Comparison of ENCODE assay signal across 8 cellular contexts in genomic region chr13:32639502-32640105, GRCh38. TPM values are rescaled to one million over a fixed set of nuclear protein-coding genes. Genes with fewer than 3 reads are reported as not detected.
DNase-seq lines count a peak whose midpoint lies in the region; ATAC-seq, FAIRE-seq and TF ChIP-seq lines count a peak whose summit lies in the region.

No MANE protein-coding gene starts in this region.

- H3K36me3 ChIP-seq in BJ (ENCODE audit: control insufficient read depth, insufficient read depth, low read length), result no peaks in the 10 kb centered on the region
- no peaks in the 10 kb centered on the region for H3K36me3 ChIP-seq in mammary epithelial cell (ENCODE audit: insufficient read depth, low read length)
- no peaks in the 10 kb centered on the region for H3K36me3 ChIP-seq in keratinocyte (ENCODE audit: control insufficient read depth in 2 of 2, extremely low read depth in 1 of 2, insufficient read depth in 2 of 2, low read length in 2 of 2)

- H3K27ac ChIP-seq in mammary epithelial cell (ENCODE audit: insufficient read depth, low read depth, low read length) (no peak overlapping the region), keratinocyte (ENCODE audit: control insufficient read depth, insufficient read depth, low read length) (no peak overlapping the region)

- BruUV-seq in mammary epithelial cell (replicated peaks; lab: Mats Ljungman, UMichigan), result no TSS peak

- H3K4me3 ChIP-seq in BJ (ENCODE audit: low read depth, low read length) (no peak overlapping the region), LNCaP clone FGC (ENCODE audit: low read depth, low read length) (no peak overlapping the region), mammary epithelial cell (replicated peaks in 1 of 3; ENCODE audit: insufficient read depth in 1 of 3, low read depth in 2 of 3, low read length in 3 of 3) (no peak overlapping the region), keratinocyte (ENCODE audit: control insufficient read depth in 2 of 3, extremely low read depth in 1 of 3, insufficient read depth in 2 of 3, low read depth in 1 of 3, low read length in 3 of 3) (no peak overlapping the region)

- FAIRE-seq in keratinocyte (lab: Jason Lieb, UNC), result peak; percentile 51

- DNase-seq in BJ (ENCODE audit: low read depth), result no peak
- DNase-seq in LNCaP clone FGC (ENCODE audit: low read depth), result no peak
- peak in 32 of 34 experiments; percentile 12 to 60 (median 46) for DNase-seq in T-cell
- peak; percentile 26 for DNase-seq in mammary epithelial cell
- DNase-seq in keratinocyte (ENCODE audit: low read depth, low spot score), result peak; percentile 17
- DNase-seq in stimulated activated CD4-positive, alpha-beta T cell treated with anti-CD3 and anti-CD28 coated beads, Interleukin-4, amount 100 ng/mL, for 1 hour, result peak; percentile 36

- CTCF ChIA-PET in BJ (lab: Yijun Ruan, JAX) (interaction anchor here (0.5 to 1.7 kb wide), 17 partner anchors 9 to 1003 kb away, joined by 3 to 21 read pairs (median 3); partner anchors contain the start of gene PDS5B), T-cell (lab: Charles Lee) (interaction anchor here (0.6 to 4.7 kb wide), 24 partner anchors 10 to 912 kb away, joined by 3 to 30 read pairs (median 4); partner anchors contain the start of genes PDS5B (in 2 of the 2), BRCA2 (in 1 of the 2), N4BP2L2 (in 1 of the 2) and ZAR1L (in 1 of the 2)), mammary epithelial cell (lab: Charles Lee; ENCODE audit: low non-redundant PET) (interaction anchor here (0.6 kb wide), 1 partner anchor 53 kb away, joined by 3 read pairs; the partner anchor contains the start of gene PDS5B)

- no peaks in the 10 kb centered on the region for H3K9me3 Mint-ChIP-seq in T-cell

- H3K9ac ChIP-seq in mammary epithelial cell (ENCODE audit: insufficient read depth, low read length), result no peak overlapping the region
- no peak overlapping the region for H3K9ac ChIP-seq in keratinocyte (ENCODE audit: control insufficient read depth, extremely low read depth, insufficient read depth, low read length)

- TF ChIP-seq CTCF in BJ (IDR thresholded peaks at IDR 0.05; ENCODE audit: insufficient read depth, low read depth, low read length) (peak; percentile 84), LNCaP clone FGC (IDR thresholded peaks at IDR 0.05; ENCODE audit: control insufficient read depth, extremely low read depth, insufficient read depth) (peak; percentile 76), mammary epithelial cell (conservative IDR thresholded peaks at IDR 0.05 in 1 of 2, IDR thresholded peaks at IDR 0.05 in 1 of 2; ENCODE audit: extremely low read depth in 1 of 2, insufficient read depth in 1 of 2, low read depth in 1 of 2, low read length in 2 of 2) (peak; percentile 78 to 84), keratinocyte (optimal IDR thresholded peaks at IDR 0.05 in 1 of 3, IDR thresholded peaks at IDR 0.05 in 1 of 3, conservative IDR thresholded peaks at IDR 0.05 in 1 of 3; ENCODE audit: extremely low read depth in 1 of 3, insufficient read depth in 2 of 3, low read length in 3 of 3) (peak; percentile 64 to 68 (median 65))

- no peak overlapping the region for H3K4me2 ChIP-seq in mammary epithelial cell (ENCODE audit: insufficient read depth, low read depth, low read length)
- H3K4me2 ChIP-seq in keratinocyte (ENCODE audit: control insufficient read depth, extremely low read depth, insufficient read depth, low read depth, low read length), result no peak overlapping the region

- peaks cover 87% of the 10 kb centered on the region for H3K79me2 ChIP-seq in mammary epithelial cell (ENCODE audit: insufficient read depth, low read length)
- peaks cover 53% of the 10 kb centered on the region for H3K79me2 ChIP-seq in keratinocyte (ENCODE audit: control insufficient read depth, insufficient read depth, low read length)

- H3K9me3 ChIP-seq in mammary epithelial cell (replicated peaks; ENCODE audit: insufficient read depth, low read length) (no peaks in the 10 kb centered on the region), keratinocyte (ENCODE audit: control insufficient read depth, low read depth, low read length) (no peaks in the 10 kb centered on the region)

- H3K4me3 Mint-ChIP-seq in T-cell, result no peak overlapping the region

- no peaks in the 10 kb centered on the region for H3K36me3 Mint-ChIP-seq in T-cell

- intact Hi-C loops in mammary epithelial cell (cut with micrococcal nuclease), result loop anchor here (1.0 to 5.0 kb wide), 2 partner anchors 53 to 903 kb away; partner anchors contain the start of gene PDS5B

- H3K27ac Mint-ChIP-seq in T-cell, result no peak overlapping the region

- H3K27me3 Mint-ChIP-seq in T-cell, result no peaks in the 10 kb centered on the region

- ATAC-seq in GM19023 (IDR thresholded peaks at IDR 0.05; ENCODE audit: unreplicated experiment) (peak; percentile 58), T-cell (replicated peaks in 1 of 4) (peak; percentile 84 to 96 (median 94)), HG02981 (IDR thresholded peaks at IDR 0.05; ENCODE audit: unreplicated experiment) (no peak)

- no peak overlapping the region for H2AFZ ChIP-seq in mammary epithelial cell (ENCODE audit: low read depth, low read length)
- no peak overlapping the region for H2AFZ ChIP-seq in keratinocyte (ENCODE audit: control insufficient read depth, low read length)

- H4K20me1 ChIP-seq in mammary epithelial cell (ENCODE audit: insufficient read depth, low read length) (no peaks in the 10 kb centered on the region), keratinocyte (ENCODE audit: control insufficient read depth, extremely low read depth, insufficient read depth, low read length) (peaks cover 3% of the 10 kb centered on the region)

- H3K9me1 ChIP-seq in keratinocyte (ENCODE audit: control insufficient read depth, extremely low read depth, insufficient read depth, low read length), result no peaks in the 10 kb centered on the region

- no peaks in the 10 kb centered on the region for H3K27me3 ChIP-seq in BJ (ENCODE audit: control insufficient read depth, insufficient read depth, low read length)
- no peaks in the 10 kb centered on the region for H3K27me3 ChIP-seq in mammary epithelial cell (ENCODE audit: insufficient read depth, low read length)
- no peaks in the 10 kb centered on the region for H3K27me3 ChIP-seq in keratinocyte (ENCODE audit: control insufficient read depth, extremely low read depth, insufficient read depth, low read length)

- dilution Hi-C loops in mammary epithelial cell (cut with HindIII; ENCODE audit: low sequenced_read_pairs) (no loop called here), keratinocyte (cut with MboI; ENCODE audit: extremely low pct_ligation_motif_present, low sequenced_read_pairs) (no loop called here)

- POLR2A ChIA-PET in BJ (lab: Charles Lee), result no interaction called here
- POLR2A ChIA-PET in T-cell (lab: Charles Lee), result interaction anchor here in 1 of 2 donors (0.5 to 1.0 kb wide), 2 partner anchors 9 to 52 kb away, joined by 3 to 5 read pairs; no protein-coding TSS in a partner anchor

- 35% methylated on average over 4 of the region's 4 CpGs for whole genome bisulfite sequencing in mammary epithelial cell (ENCODE audit: low coverage, missing lambda C conversion rate)

- H3K4me1 ChIP-seq in mammary epithelial cell (ENCODE audit: insufficient read depth, low read length) (no peaks in the 10 kb centered on the region), keratinocyte (ENCODE audit: control insufficient read depth, extremely low read depth, insufficient read depth, low read length) (no peaks in the 10 kb centered on the region)

- peaks cover 33 to 38% (median 36%) of the 10 kb centered on the region in 3 donors for H3K4me1 Mint-ChIP-seq in T-cell

- in situ Hi-C loops in mammary epithelial cell (cut with MboI; ENCODE audit: low sequenced_read_pairs in 2 of 2), result loop anchor here in 1 of 2 donors (10.0 kb wide), 1 partner anchor 45 kb away; no protein-coding TSS in a partner anchor

RNA-seq across cellular contexts. Expression of gene PDS5B, which starts 53.4 kb away (rescaled TPM):
- polyA plus RNA-seq in BJ (2011; rRNA removed) (3.9 and 9.2 TPM in 2 replicates), mammary epithelial cell (7.3 TPM), keratinocyte (3.7 to 6.9 TPM (median 5.8 TPM) in 3 replicates)
- polyA minus RNA-seq in BJ (2011; rRNA and poly(A)+ RNA removed), result 8.7 and 12.7 TPM in 2 replicates
- total RNA-seq in T-cell (10 to 100 TPM; 45.4 to 48.5 (median 46.9) TPM), mammary epithelial cell (10 to 100 TPM; 14.3 to 22.4 TPM)
- polyA minus RNA-seq in mammary epithelial cell (15.3 TPM), keratinocyte (2.3 to 19.1 TPM (median 6.5 TPM) in 3 replicates)
- polyA plus RNA-seq in keratinocyte (2011; ENCODE audit: low read depth), result 24.2 TPM
- 2.7 and 6.1 TPM in 2 replicates for polyA plus RNA-seq in keratinocyte (2011; cell fraction: cytosol; rRNA removed)
- polyA plus RNA-seq in keratinocyte (2011; cell fraction: nucleus; rRNA removed), result 8.2 and 10.0 TPM in 2 replicates
- polyA plus RNA-seq in keratinocyte (2012; ENCODE audit: low replicate concordance), result 5.6 and 7.6 TPM in 2 replicates
- 5.8 TPM for polyA minus RNA-seq in keratinocyte (2011; cell fraction: cytosol; rRNA and poly(A)+ RNA removed)
- 13.0 and 22.7 TPM in 2 replicates for polyA minus RNA-seq in keratinocyte (2011; cell fraction: nucleus; rRNA and poly(A)+ RNA removed)

Comparison
In these comparisons a context has a peak if more than half of its experiments do, and no peak if none do; other contexts are left out.
1. DNase-seq: peak in T-cell (32 of 34), mammary epithelial cell (single experiment), keratinocyte (single experiment) and stimulated activated CD4-positive, alpha-beta T cell treated with anti-CD3 and anti-CD28 coated beads, Interleukin-4, amount 100 ng/mL, for 1 hour (single experiment); none in BJ (single experiment) and LNCaP clone FGC (single experiment).
2. Peak in every context shown above with its lines, with median percentiles within 50 percentile points of each other: CTCF ChIP-seq.